18 cellular contexts compared by ENCODE assay signal in the genomic region with DNA sequence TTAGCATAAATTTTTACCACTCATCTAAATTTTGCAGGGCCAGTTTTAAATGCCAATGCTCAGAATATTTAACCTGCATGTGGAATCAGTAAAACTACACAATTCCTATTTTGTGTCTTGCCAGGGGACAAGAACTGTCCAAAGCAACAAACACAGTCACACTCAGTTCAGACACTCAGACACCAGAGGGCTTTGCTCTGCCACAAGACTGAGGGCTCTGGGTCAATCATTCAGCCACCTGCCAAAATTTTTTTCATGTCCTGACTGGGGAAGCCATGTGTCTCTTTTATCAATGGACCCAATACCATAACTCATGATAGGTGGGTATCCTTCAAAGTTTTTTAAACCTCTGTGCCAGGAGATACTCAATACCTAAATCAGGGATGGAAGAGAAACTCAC.
DNase-seq lines count a peak whose midpoint lies in the region; ATAC-seq lines count a peak whose summit lies in the region.
"Had no signal": no experiment of that assay in that cellular context is flagged by ENCODE, and none has a peak within 500 bp of the region (broad histone marks: within the 10 kb centered on the region; RNA-seq: fewer than 3 reads in every experiment).

No MANE protein-coding gene starts in this region.

- DNase-seq in DMS53 (lab: John Stamatoyannopoulos, UW) (peak; percentile 54), DMS53 treated with DMSO at 0.1 percent for 48 hours (lab: John Stamatoyannopoulos, UW; ENCODE audit: unreplicated experiment) (no peak), myocyte (ENCODE audit: low read depth) (peak; percentile 1), inferior parietal cortex (ENCODE audit: extremely low spot score) (no peak), SW480 (ENCODE audit: low spot score) (no peak), germinal center (ENCODE audit: low spot score) (no peak)
- DNase-seq: activated naive CD4-positive, alpha-beta T cell treated with Interleukin-2 at 50 U/mL for 16 hours; aorta; GF-D8; MG63; NK-92 treated with Interleukin-12 subunit alpha and Interleukin-12 subunit beta, amount 100 ng/mL, for 24 hours; occipital lobe; stimulated activated CD4-positive, alpha-beta T cell treated with anti-CD3 and anti-CD28 coated beads, Interleukin-15, amount 100 ng/mL, for 24 hours; T-helper 1 cell had no signal

- ATAC-seq in GM21723 (IDR thresholded peaks at IDR 0.05; ENCODE audit: unreplicated experiment) (peak; percentile 70), HG03432 (IDR thresholded peaks at IDR 0.05; ENCODE audit: unreplicated experiment) (peak; percentile 55)
- ATAC-seq: Right ventricle myocardium inferior; stimulated activated memory B cell treated with anti-CD40 and anti-IgM and Interleukin-4, amounts not matched to agents 10 μg/mL and 1 μg/mL and 100 μg/mL, for 72 hours had no signal

Comparison
In these comparisons a context has a peak if more than half of its experiments do, and no peak if none do; other contexts are left out.
1. DNase-seq: peak in DMS53 (single experiment) and myocyte (single experiment); none in DMS53 treated with DMSO at 0.1 percent for 48 hours (single experiment), inferior parietal cortex (single experiment), SW480 (single experiment) and germinal center (single experiment).